In genomic region chr4:139978692-139979091, GRCh38 we compare ENCODE assay signal across 9 cellular contexts.
A peak's percentile ranks its signal among the peaks of the same experiment; 100 is the strongest.
DNase-seq lines count a peak whose midpoint lies in the region; ATAC-seq, FAIRE-seq and TF ChIP-seq lines count a peak whose summit lies in the region.
"Had no signal": no experiment of that assay in that cellular context is flagged by ENCODE, and none has a peak within 500 bp of the region (broad histone marks: within the 10 kb centered on the region; RNA-seq: fewer than 3 reads in every experiment).

No MANE protein-coding gene starts in this region.

- H3K27ac Mint-ChIP-seq in activated CD8-positive, alpha-beta T cell treated with anti-CD3 and anti-CD28 coated beads for 36 hours = peak overlapping the region; percentile 47

- H3K4me3 ChIP-seq in sigmoid colon = no peak overlapping the region

- intact Hi-C loops in activated CD8-positive, alpha-beta T cell treated with anti-CD3 and anti-CD28 coated beads for 36 hours (cut with micrococcal nuclease) = no loop called here
- intact Hi-C loops in sigmoid colon (cut with DNase I) = no loop called here

- no peak for TF ChIP-seq POLR2A in sigmoid colon (IDR thresholded peaks at IDR 0.05)

- no peaks in the 10 kb centered on the region for H3K27me3 Mint-ChIP-seq in activated CD8-positive, alpha-beta T cell treated with anti-CD3 and anti-CD28 coated beads for 36 hours

- H3K4me1 ChIP-seq in sigmoid colon = peaks cover 0 to 25% (median 19%) of the 10 kb centered on the region in 4 donors

- CTCF ChIA-PET in activated CD8-positive, alpha-beta T cell treated with anti-CD3 and anti-CD28 coated beads for 36 hours (lab: Charles Lee) = interaction anchor here (0.8 to 1.3 kb wide), 3 partner anchors 28 to 381 kb away, joined by 3 to 6 read pairs (median 3); no protein-coding TSS in a partner anchor

- FAIRE-seq in GM19239 (lab: Jason Lieb, UNC) = no peak

- ATAC-seq in HG03135 (IDR thresholded peaks at IDR 0.05; ENCODE audit: unreplicated experiment) = peak; percentile 96
- peak; percentile 88 for ATAC-seq in activated CD8-positive, alpha-beta T cell treated with anti-CD3 and anti-CD28 coated beads for 36 hours

- no peak overlapping the region for H3K4me3 Mint-ChIP-seq in activated CD8-positive, alpha-beta T cell treated with anti-CD3 and anti-CD28 coated beads for 36 hours

- peaks cover 26% of the 10 kb centered on the region for H3K4me1 Mint-ChIP-seq in activated CD8-positive, alpha-beta T cell treated with anti-CD3 and anti-CD28 coated beads for 36 hours (ENCODE audit: low read depth)

- DNase-seq in DMS79 treated with DMSO at 0.1 percent for 48 hours (lab: John Stamatoyannopoulos, UW) (peak; percentile 63), GM19239 (ENCODE audit: insufficient read length, low spot score) (peak; percentile 49), sigmoid colon (no peak), mesenteric fat pad (ENCODE audit: low spot score) (no peak), HuH-7.5 (ENCODE audit: low spot score) (no peak), NCI-H1417 (lab: John Stamatoyannopoulos, UW) (no peak)
- peak; percentile 44 for DNase-seq in activated CD8-positive, alpha-beta T cell treated with anti-CD3 and anti-CD28 coated beads for 36 hours
- DNase-seq: kidney glomerular epithelial cell had no signal

- WGBS in sigmoid colon, 2 donors = 48 to 80% methylated on average over 2 of the region's 2 CpGs

- TF ChIP-seq CTCF in activated CD8-positive, alpha-beta T cell treated with anti-CD3 and anti-CD28 coated beads for 36 hours (IDR thresholded peaks at IDR 0.05) = no peak
- TF ChIP-seq CTCF in sigmoid colon (IDR thresholded peaks at IDR 0.05) = no peak

- H3K9me3 Mint-ChIP-seq in activated CD8-positive, alpha-beta T cell treated with anti-CD3 and anti-CD28 coated beads for 36 hours = no peaks in the 10 kb centered on the region

- no peaks in the 10 kb centered on the region for H3K36me3 ChIP-seq in sigmoid colon

- POLR2A ChIA-PET in activated CD8-positive, alpha-beta T cell treated with anti-CD3 and anti-CD28 coated beads for 36 hours (lab: Charles Lee) = no interaction called here

- H3K27ac ChIP-seq in sigmoid colon = no peak overlapping the region

- no peaks in the 10 kb centered on the region for H3K9me3 ChIP-seq in sigmoid colon

- no peak for TF ChIP-seq EP300 in sigmoid colon (IDR thresholded peaks at IDR 0.05)

- H3K36me3 Mint-ChIP-seq in activated CD8-positive, alpha-beta T cell treated with anti-CD3 and anti-CD28 coated beads for 36 hours (ENCODE audit: low read depth) = peaks cover 4% of the 10 kb centered on the region

- H3K27me3 ChIP-seq in sigmoid colon = no peaks in the 10 kb centered on the region

Comparison
In these comparisons a context has a peak if more than half of its experiments do, and no peak if none do; other contexts are left out.
1. DNase-seq: peak in DMS79 treated with DMSO at 0.1 percent for 48 hours (single experiment), GM19239 (single experiment) and activated CD8-positive, alpha-beta T cell treated with anti-CD3 and anti-CD28 coated beads for 36 hours (single experiment); none in sigmoid colon (single experiment), mesenteric fat pad (single experiment), HuH-7.5 (single experiment) and NCI-H1417 (0 of 3).